In the genomic region with DNA sequence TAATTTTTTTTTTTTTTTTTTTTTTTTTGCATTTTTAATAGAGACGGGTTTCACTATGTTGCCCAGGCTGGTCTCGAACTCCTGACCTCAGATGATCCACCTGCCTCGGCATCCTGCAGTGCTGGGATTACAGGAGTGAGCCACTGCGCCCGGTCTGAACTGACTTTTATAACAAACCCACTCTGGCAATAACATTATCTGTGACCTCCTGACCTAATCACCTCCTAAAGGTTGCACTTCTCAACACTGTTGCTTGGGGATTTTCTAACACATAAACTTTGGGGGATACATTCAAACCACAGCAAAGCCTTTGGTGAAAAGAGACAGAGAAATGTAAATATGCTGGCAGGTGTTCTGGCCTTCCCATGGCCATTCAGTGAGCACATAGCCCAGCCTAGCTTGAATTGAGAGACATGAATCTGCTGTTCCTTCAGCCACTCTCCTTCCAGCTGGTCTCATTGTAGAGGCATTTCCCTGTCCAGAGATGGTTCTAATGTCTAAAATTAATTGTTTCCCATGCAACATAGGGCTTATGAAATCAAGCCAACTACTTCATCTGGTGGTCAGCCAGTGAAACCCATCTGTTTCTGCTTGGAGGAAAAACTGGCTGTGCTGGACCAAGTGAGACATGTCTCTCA, we compare ENCODE assay signal across 1 cellular context.
TF ChIP-seq lines count a peak whose summit lies in the region.

No MANE protein-coding gene starts in this region.

TF ChIP-seq in GM12878, 131 proteins besides CTCF, POLR2A, EP300 and RAD21:
- no peak for TF ChIP-seq SREBF2 (IDR thresholded peaks at IDR 0.05; ENCODE audit: low read length)
- no peak for TF ChIP-seq KDM1A (IDR thresholded peaks at IDR 0.05; ENCODE audit: borderline replicate concordance)
- 0 out of 2 replicates have a peak, but pooled peaks have one; percentile 21 for TF ChIP-seq FOXK2 (IDR thresholded peaks at IDR 0.05)
- TF ChIP-seq TCF12 (IDR thresholded peaks at IDR 0.05; ENCODE audit: low read depth, low read length): no peak
- no peak for TF ChIP-seq SREBF1 (IDR thresholded peaks at IDR 0.05; ENCODE audit: low read length)
- TF ChIP-seq, protein P1, sequence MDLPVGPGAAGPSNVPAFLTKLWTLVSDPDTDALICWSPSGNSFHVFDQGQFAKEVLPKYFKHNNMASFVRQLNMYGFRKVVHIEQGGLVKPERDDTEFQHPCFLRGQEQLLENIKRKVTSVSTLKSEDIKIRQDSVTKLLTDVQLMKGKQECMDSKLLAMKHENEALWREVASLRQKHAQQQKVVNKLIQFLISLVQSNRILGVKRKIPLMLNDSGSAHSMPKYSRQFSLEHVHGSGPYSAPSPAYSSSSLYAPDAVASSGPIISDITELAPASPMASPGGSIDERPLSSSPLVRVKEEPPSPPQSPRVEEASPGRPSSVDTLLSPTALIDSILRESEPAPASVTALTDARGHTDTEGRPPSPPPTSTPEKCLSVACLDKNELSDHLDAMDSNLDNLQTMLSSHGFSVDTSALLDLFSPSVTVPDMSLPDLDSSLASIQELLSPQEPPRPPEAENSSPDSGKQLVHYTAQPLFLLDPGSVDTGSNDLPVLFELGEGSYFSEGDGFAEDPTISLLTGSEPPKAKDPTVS (IDR thresholded peaks at IDR 0.05; ENCODE audit: low read depth, low read length): no peak
- TF ChIP-seq ATF7 (IDR thresholded peaks at IDR 0.05; ENCODE audit: low read depth): no peak
- TF ChIP-seq ZNF274 (IDR thresholded peaks at IDR 0.05; ENCODE audit: insufficient read depth, insufficient read length): no peak
- TF ChIP-seq NFYA (IDR thresholded peaks at IDR 0.05; ENCODE audit: borderline replicate concordance, low read depth, low read length): no peak
- TF ChIP-seq STAT3 (IDR thresholded peaks at IDR 0.05; ENCODE audit: low read depth, low read length): no peak
- no peak for TF ChIP-seq BACH1 (IDR thresholded peaks at IDR 0.05; ENCODE audit: borderline replicate concordance)
- peak; percentile 27 for TF ChIP-seq IKZF1 (conservative IDR thresholded peaks at IDR 0.05)
- TF ChIP-seq, protein P2, sequence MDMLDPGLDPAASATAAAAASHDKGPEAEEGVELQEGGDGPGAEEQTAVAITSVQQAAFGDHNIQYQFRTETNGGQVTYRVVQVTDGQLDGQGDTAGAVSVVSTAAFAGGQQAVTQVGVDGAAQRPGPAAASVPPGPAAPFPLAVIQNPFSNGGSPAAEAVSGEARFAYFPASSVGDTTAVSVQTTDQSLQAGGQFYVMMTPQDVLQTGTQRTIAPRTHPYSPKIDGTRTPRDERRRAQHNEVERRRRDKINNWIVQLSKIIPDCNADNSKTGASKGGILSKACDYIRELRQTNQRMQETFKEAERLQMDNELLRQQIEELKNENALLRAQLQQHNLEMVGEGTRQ (IDR thresholded peaks at IDR 0.05; ENCODE audit: borderline replicate concordance, low read depth, low read length): no peak
- no peak for TF ChIP-seq GABPA (IDR thresholded peaks at IDR 0.05; ENCODE audit: low read depth)
- TF ChIP-seq SMAD1 (IDR thresholded peaks at IDR 0.05; ENCODE audit: low read depth, partially characterized antibody): no peak
- TF ChIP-seq SRF (IDR thresholded peaks at IDR 0.05; ENCODE audit: low read depth in 2 of 2, low read length in 2 of 2): no peak
- TF ChIP-seq, protein P3, sequence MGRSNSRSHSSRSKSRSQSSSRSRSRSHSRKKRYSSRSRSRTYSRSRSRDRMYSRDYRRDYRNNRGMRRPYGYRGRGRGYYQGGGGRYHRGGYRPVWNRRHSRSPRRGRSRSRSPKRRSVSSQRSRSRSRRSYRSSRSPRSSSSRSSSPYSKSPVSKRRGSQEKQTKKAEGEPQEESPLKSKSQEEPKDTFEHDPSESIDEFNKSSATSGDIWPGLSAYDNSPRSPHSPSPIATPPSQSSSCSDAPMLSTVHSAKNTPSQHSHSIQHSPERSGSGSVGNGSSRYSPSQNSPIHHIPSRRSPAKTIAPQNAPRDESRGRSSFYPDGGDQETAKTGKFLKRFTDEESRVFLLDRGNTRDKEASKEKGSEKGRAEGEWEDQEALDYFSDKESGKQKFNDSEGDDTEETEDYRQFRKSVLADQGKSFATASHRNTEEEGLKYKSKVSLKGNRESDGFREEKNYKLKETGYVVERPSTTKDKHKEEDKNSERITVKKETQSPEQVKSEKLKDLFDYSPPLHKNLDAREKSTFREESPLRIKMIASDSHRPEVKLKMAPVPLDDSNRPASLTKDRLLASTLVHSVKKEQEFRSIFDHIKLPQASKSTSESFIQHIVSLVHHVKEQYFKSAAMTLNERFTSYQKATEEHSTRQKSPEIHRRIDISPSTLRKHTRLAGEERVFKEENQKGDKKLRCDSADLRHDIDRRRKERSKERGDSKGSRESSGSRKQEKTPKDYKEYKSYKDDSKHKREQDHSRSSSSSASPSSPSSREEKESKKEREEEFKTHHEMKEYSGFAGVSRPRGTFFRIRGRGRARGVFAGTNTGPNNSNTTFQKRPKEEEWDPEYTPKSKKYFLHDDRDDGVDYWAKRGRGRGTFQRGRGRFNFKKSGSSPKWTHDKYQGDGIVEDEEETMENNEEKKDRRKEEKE (IDR thresholded peaks at IDR 0.05): no peak
- TF ChIP-seq NR2F1 (conservative IDR thresholded peaks at IDR 0.05): peak; percentile 94
- TF ChIP-seq NR2C1 (IDR thresholded peaks at IDR 0.05): peak; percentile 45; the same call in 1 of the 2 replicates
- no peak for TF ChIP-seq KAT2A (conservative IDR thresholded peaks at IDR 0.05; ENCODE audit: control insufficient read depth, low read depth, low read length)
- TF ChIP-seq, protein P4, sequence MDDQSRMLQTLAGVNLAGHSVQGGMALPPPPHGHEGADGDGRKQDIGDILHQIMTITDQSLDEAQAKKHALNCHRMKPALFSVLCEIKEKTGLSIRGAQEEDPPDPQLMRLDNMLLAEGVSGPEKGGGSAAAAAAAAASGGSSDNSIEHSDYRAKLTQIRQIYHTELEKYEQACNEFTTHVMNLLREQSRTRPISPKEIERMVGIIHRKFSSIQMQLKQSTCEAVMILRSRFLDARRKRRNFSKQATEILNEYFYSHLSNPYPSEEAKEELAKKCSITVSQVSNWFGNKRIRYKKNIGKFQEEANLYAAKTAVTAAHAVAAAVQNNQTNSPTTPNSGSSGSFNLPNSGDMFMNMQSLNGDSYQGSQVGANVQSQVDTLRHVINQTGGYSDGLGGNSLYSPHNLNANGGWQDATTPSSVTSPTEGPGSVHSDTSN (IDR thresholded peaks at IDR 0.05; ENCODE audit: insufficient replicate concordance, low read depth, low read length): no peak
- TF ChIP-seq, protein P5, sequence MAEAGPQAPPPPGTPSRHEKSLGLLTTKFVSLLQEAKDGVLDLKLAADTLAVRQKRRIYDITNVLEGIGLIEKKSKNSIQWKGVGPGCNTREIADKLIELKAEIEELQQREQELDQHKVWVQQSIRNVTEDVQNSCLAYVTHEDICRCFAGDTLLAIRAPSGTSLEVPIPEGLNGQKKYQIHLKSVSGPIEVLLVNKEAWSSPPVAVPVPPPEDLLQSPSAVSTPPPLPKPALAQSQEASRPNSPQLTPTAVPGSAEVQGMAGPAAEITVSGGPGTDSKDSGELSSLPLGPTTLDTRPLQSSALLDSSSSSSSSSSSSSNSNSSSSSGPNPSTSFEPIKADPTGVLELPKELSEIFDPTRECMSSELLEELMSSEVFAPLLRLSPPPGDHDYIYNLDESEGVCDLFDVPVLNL (IDR thresholded peaks at IDR 0.05; ENCODE audit: low read depth, low read length): no peak
- TF ChIP-seq, protein P6, sequence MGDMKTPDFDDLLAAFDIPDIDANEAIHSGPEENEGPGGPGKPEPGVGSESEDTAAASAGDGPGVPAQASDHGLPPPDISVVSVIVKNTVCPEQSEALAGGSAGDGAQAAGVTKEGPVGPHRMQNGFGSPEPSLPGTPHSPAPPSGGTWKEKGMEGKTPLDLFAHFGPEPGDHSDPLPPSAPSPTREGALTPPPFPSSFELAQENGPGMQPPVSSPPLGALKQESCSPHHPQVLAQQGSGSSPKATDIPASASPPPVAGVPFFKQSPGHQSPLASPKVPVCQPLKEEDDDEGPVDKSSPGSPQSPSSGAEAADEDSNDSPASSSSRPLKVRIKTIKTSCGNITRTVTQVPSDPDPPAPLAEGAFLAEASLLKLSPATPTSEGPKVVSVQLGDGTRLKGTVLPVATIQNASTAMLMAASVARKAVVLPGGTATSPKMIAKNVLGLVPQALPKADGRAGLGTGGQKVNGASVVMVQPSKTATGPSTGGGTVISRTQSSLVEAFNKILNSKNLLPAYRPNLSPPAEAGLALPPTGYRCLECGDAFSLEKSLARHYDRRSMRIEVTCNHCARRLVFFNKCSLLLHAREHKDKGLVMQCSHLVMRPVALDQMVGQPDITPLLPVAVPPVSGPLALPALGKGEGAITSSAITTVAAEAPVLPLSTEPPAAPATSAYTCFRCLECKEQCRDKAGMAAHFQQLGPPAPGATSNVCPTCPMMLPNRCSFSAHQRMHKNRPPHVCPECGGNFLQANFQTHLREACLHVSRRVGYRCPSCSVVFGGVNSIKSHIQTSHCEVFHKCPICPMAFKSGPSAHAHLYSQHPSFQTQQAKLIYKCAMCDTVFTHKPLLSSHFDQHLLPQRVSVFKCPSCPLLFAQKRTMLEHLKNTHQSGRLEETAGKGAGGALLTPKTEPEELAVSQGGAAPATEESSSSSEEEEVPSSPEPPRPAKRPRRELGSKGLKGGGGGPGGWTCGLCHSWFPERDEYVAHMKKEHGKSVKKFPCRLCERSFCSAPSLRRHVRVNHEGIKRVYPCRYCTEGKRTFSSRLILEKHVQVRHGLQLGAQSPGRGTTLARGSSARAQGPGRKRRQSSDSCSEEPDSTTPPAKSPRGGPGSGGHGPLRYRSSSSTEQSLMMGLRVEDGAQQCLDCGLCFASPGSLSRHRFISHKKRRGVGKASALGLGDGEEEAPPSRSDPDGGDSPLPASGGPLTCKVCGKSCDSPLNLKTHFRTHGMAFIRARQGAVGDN (IDR thresholded peaks at IDR 0.05): no peak
- no peak for TF ChIP-seq ZNF217 (IDR thresholded peaks at IDR 0.05)
- no peak for TF ChIP-seq CEBPB (IDR thresholded peaks at IDR 0.05; ENCODE audit: borderline replicate concordance in 1 of 2, low read depth in 2 of 2, low read length in 2 of 2)
- TF ChIP-seq RUNX3 (IDR thresholded peaks at IDR 0.05; ENCODE audit: low read length): peak; percentile 60
